Comparison of ENCODE assay signal across 17 cellular contexts in genomic region chr5:176392526-176392925, GRCh38.
"Had no signal": no experiment of that assay in that cellular context is flagged by ENCODE, and none has a peak within 500 bp of the region (broad histone marks: within the 10 kb centered on the region; RNA-seq: fewer than 3 reads in every experiment).

No MANE protein-coding gene starts in this region.

- H3K4me2 ChIP-seq: smooth muscle cell had no signal

- H3K27me3 Mint-ChIP-seq: activated CD4-positive, alpha-beta memory T cell treated with anti-CD3 and anti-CD28 coated beads for 36 hours; activated naive CD8-positive, alpha-beta T cell treated with anti-CD3 and anti-CD28 coated beads, Interleukin-2, amount 10 ng/mL, durations not matched to agents 7 days and 5 days; memory B cell; stimulated activated naive CD8-positive, alpha-beta T cell treated with anti-CD3 and anti-CD28 coated beads, Interleukin-15, Interleukin-2, amounts not matched to agents 100 ng/mL and 50 ng/mL, for 24 hours had no signal

- DNase-seq: activated CD4-positive, alpha-beta memory T cell treated with anti-CD3 and anti-CD28 coated beads for 36 hours; activated CD4-positive, alpha-beta T cell treated with anti-CD3 and anti-CD28 coated beads for 4 hours; activated CD4-positive, CD25-positive, alpha-beta regulatory T cell; activated naive CD8-positive, alpha-beta T cell treated with anti-CD3 and anti-CD28 coated beads, Interleukin-2, amount 10 ng/mL, durations not matched to agents 7 days and 5 days; amygdala; colonic mucosa; endodermal cell; esophagus squamous epithelium; head of caudate nucleus; sigmoid colon; stimulated activated CD4-positive, alpha-beta T cell treated with anti-CD3 and anti-CD28 coated beads, Interleukin-4, amount 100 ng/mL, for 24 hours; T1000; tibial artery had no signal

- H3K27me3 ChIP-seq: colonic mucosa, esophagus squamous epithelium, gastroesophageal sphincter, sigmoid colon, tibial artery had no signal

- H3K27ac ChIP-seq: colonic mucosa, esophagus squamous epithelium, sigmoid colon, tibial artery had no signal

- H3K4me3 ChIP-seq: colonic mucosa, esophagus squamous epithelium, gastroesophageal sphincter, sigmoid colon, smooth muscle cell, tibial artery had no signal

- H3K36me3 ChIP-seq: colonic mucosa had no signal

- H3K9me3 Mint-ChIP-seq: activated CD4-positive, alpha-beta memory T cell treated with anti-CD3 and anti-CD28 coated beads for 36 hours; activated naive CD8-positive, alpha-beta T cell treated with anti-CD3 and anti-CD28 coated beads, Interleukin-2, amount 10 ng/mL, durations not matched to agents 7 days and 5 days; endodermal cell; memory B cell; stimulated activated naive CD8-positive, alpha-beta T cell treated with anti-CD3 and anti-CD28 coated beads, Interleukin-15, Interleukin-2, amounts not matched to agents 100 ng/mL and 50 ng/mL, for 24 hours had no signal

- ATAC-seq: gastroesophageal sphincter had no signal

- H3K27ac Mint-ChIP-seq: activated CD4-positive, alpha-beta memory T cell treated with anti-CD3 and anti-CD28 coated beads for 36 hours; activated naive CD8-positive, alpha-beta T cell treated with anti-CD3 and anti-CD28 coated beads, Interleukin-2, amount 10 ng/mL, durations not matched to agents 7 days and 5 days; endodermal cell; memory B cell; stimulated activated naive CD8-positive, alpha-beta T cell treated with anti-CD3 and anti-CD28 coated beads, Interleukin-15, Interleukin-2, amounts not matched to agents 100 ng/mL and 50 ng/mL, for 24 hours had no signal

- H3K4me3 Mint-ChIP-seq: activated CD4-positive, alpha-beta memory T cell treated with anti-CD3 and anti-CD28 coated beads for 36 hours; activated naive CD8-positive, alpha-beta T cell treated with anti-CD3 and anti-CD28 coated beads, Interleukin-2, amount 10 ng/mL, durations not matched to agents 7 days and 5 days; endodermal cell; memory B cell; stimulated activated naive CD8-positive, alpha-beta T cell treated with anti-CD3 and anti-CD28 coated beads, Interleukin-15, Interleukin-2, amounts not matched to agents 100 ng/mL and 50 ng/mL, for 24 hours had no signal

- H3K9me3 ChIP-seq: colonic mucosa, esophagus squamous epithelium, gastroesophageal sphincter, sigmoid colon, tibial artery had no signal
